In genomic region chr17:63773272-63774140, GRCh38 we compare ENCODE assay signal across 1 cellular context.
TF ChIP-seq lines count a peak whose summit lies in the region.

CCDC47 (minus strand) TSS chr17:63773597; CDS start chr17:63766175, 7,422 bp downstream.

TF ChIP-seq in K562, 482 proteins besides CTCF, POLR2A, EP300 and RAD21 (continued from another document and continues in another):
- TF ChIP-seq ZNF395 (CRISPR knock-in tag; IDR thresholded peaks at IDR 0.05) (peak; percentile 76; the same call in 1 of the 2 replicates), ZNF140 (CRISPR knock-in tag; IDR thresholded peaks at IDR 0.05) (no peak), HBP1 (CRISPR knock-in tag; IDR thresholded peaks at IDR 0.05) (peak; percentile 68; the same call in 1 of the 2 replicates), NR1H2 (CRISPR knock-in tag; IDR thresholded peaks at IDR 0.05) (peak; percentile 77; the same call in 1 of the 2 replicates), ARID3B (CRISPR knock-in tag; IDR thresholded peaks at IDR 0.05; ENCODE audit: borderline replicate concordance) (no peak), ZNF133 (CRISPR knock-in tag; IDR thresholded peaks at IDR 0.05) (0 out of 2 replicates have a peak, but pooled peaks have one; percentile 75), POLR2G (IDR thresholded peaks at IDR 0.05; ENCODE audit: low read depth, low read length) (peak; percentile 98), CREB5 (CRISPR knock-in tag; IDR thresholded peaks at IDR 0.05) (no peak), RUNX1 (IDR thresholded peaks at IDR 0.05; ENCODE audit: low read depth) (no peak), TEAD2 (tag; IDR thresholded peaks at IDR 0.05) (no peak), ZNF584 (CRISPR knock-in tag; IDR thresholded peaks at IDR 0.05; ENCODE audit: low read depth) (peak; percentile 56; the same call in 1 of the 2 replicates), PHF8 (IDR thresholded peaks at IDR 0.05; ENCODE audit: borderline replicate concordance, low read length) (peak; percentile 89), XRCC3 (IDR thresholded peaks at IDR 0.05) (no peak), NFE2L1 (tag; IDR thresholded peaks at IDR 0.05; ENCODE audit: borderline replicate concordance, low read depth) (no peak), RBM17 (IDR thresholded peaks at IDR 0.05; ENCODE audit: borderline replicate concordance, low read depth, low read length) (no peak), SP1 (CRISPR knock-in tag; IDR thresholded peaks at IDR 0.05) (peak; percentile 95), ZBTB11 (CRISPR knock-in tag; IDR thresholded peaks at IDR 0.05) (peak in 2 of 3 experiments; percentile 48 to 86; a peak in 3 of 6 replicates), MLLT1 (IDR thresholded peaks at IDR 0.05) (peak; percentile 77 to 84; a peak in 2 of 4 replicates), CC2D1A (IDR thresholded peaks at IDR 0.05) (no peak), ZFP1 (CRISPR knock-in tag; IDR thresholded peaks at IDR 0.05) (0 out of 2 replicates have a peak, but pooled peaks have one; percentile 8), MED1 (CRISPR knock-in tag; IDR thresholded peaks at IDR 0.05; ENCODE audit: borderline replicate concordance) (no peak), VEZF1 (CRISPR knock-in tag; IDR thresholded peaks at IDR 0.05) (peak; percentile 90), E2F5 (CRISPR knock-in tag; IDR thresholded peaks at IDR 0.05) (peak; percentile 85; the same call in 1 of the 2 replicates), LCOR (CRISPR knock-in tag; IDR thresholded peaks at IDR 0.05) (peak; percentile 95), SETDB1 (IDR thresholded peaks at IDR 0.05; ENCODE audit: low read length) (no peak), MAFK (IDR thresholded peaks at IDR 0.05; ENCODE audit: low read length) (0 out of 2 replicates have a peak, but pooled peaks have one; percentile 19), CBX2 (IDR thresholded peaks at IDR 0.05; ENCODE audit: insufficient read depth, low read length, poor library complexity, severe bottlenecking) (no peak), MCM7 (IDR thresholded peaks at IDR 0.05) (no peak; a peak in 1 of 4 replicates), LEF1 (IDR thresholded peaks at IDR 0.05) (peak; percentile 53), ZNF354B (CRISPR knock-in tag; IDR thresholded peaks at IDR 0.05) (no peak), NCOA1 (IDR thresholded peaks at IDR 0.05; ENCODE audit: low read depth) (peak; percentile 87), MITF (IDR thresholded peaks at IDR 0.05) (no peak), NR2C2 (CRISPR knock-in tag; IDR thresholded peaks at IDR 0.05) (peak; percentile 99), NR2C2 (tag; IDR thresholded peaks at IDR 0.05) (peak; percentile 100), KLF13 (tag; IDR thresholded peaks at IDR 0.05; ENCODE audit: borderline replicate concordance, low read depth) (0 out of 2 replicates have a peak, but pooled peaks have one; percentile 29), NEUROD1 (IDR thresholded peaks at IDR 0.05; ENCODE audit: borderline replicate concordance, low read depth, low read length, partially characterized antibody) (peak; percentile 66), ZNF121 (CRISPR knock-in tag; conservative IDR thresholded peaks at IDR 0.05) (no peak), XRCC5 (IDR thresholded peaks at IDR 0.05; ENCODE audit: low read depth, low read length) (no peak; the same call in 1 of the 2 replicates), BRD9 (IDR thresholded peaks at IDR 0.05; ENCODE audit: low read depth, partially characterized antibody) (peak; percentile 44), ZBTB34 (CRISPR knock-in tag; IDR thresholded peaks at IDR 0.05) (no peak), HNRNPK (IDR thresholded peaks at IDR 0.05; ENCODE audit: low read depth, low read length, poor library complexity, severe bottlenecking) (peak; percentile 95), TARDBP (IDR thresholded peaks at IDR 0.05) (no peak), ZNF165 (CRISPR knock-in tag; IDR thresholded peaks at IDR 0.05; ENCODE audit: borderline replicate concordance) (no peak), ZNF436 (CRISPR knock-in tag; IDR thresholded peaks at IDR 0.05) (no peak), FOXJ2 (tag; IDR thresholded peaks at IDR 0.05) (no peak), TAL1 (IDR thresholded peaks at IDR 0.05) (no peak), PTTG1 (tag; IDR thresholded peaks at IDR 0.05; ENCODE audit: low read depth) (no peak), HEY1 (CRISPR knock-in tag; IDR thresholded peaks at IDR 0.05; ENCODE audit: borderline replicate concordance) (no peak), NELFE (IDR thresholded peaks at IDR 0.05; ENCODE audit: insufficient read depth, insufficient read length) (no peak), HIVEP1 (CRISPR knock-in tag; IDR thresholded peaks at IDR 0.05) (no peak), CBX3 (IDR thresholded peaks at IDR 0.05; ENCODE audit: borderline replicate concordance in 1 of 2, low read length in 2 of 2) (peak in 1 of 2 experiments; percentile 41; a peak in 1 of 3 replicates), ZNF830 (CRISPR knock-in tag; IDR thresholded peaks at IDR 0.05) (no peak), MTF1 (CRISPR knock-in tag; IDR thresholded peaks at IDR 0.05; ENCODE audit: borderline replicate concordance) (no peak), CHCHD3 (CRISPR knock-in tag; IDR thresholded peaks at IDR 0.05) (no peak), POLR2H (tag; IDR thresholded peaks at IDR 0.05; ENCODE audit: low read depth) (peak; percentile 92)
